2 cellular contexts compared by ENCODE assay signal in the genomic region with DNA sequence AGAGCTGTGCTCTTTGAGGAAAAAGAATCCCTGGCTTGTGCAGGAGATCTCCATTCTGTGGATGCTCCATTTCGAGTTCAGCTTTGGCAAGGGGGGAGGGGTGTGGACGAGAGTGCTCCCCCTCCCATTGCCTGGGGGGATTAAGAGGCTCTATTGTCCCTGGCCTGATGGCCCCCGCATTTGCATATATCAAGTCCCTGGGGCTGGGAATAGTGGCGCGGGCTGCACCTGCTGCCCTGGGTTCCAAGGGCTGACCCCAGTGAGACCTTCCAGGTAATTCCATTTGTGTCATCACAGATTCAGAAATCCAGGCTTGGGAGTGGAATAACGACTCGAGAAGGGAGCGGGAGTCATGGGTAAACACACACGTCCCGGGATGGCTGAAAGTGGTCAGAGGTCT.
TF ChIP-seq lines count a peak whose summit lies in the region.

No MANE protein-coding gene starts in this region.

TF ChIP-seq in GM23338, 12 proteins besides CTCF, POLR2A, EP300 and RAD21 (continued from another document):
- TF ChIP-seq, protein P1, sequence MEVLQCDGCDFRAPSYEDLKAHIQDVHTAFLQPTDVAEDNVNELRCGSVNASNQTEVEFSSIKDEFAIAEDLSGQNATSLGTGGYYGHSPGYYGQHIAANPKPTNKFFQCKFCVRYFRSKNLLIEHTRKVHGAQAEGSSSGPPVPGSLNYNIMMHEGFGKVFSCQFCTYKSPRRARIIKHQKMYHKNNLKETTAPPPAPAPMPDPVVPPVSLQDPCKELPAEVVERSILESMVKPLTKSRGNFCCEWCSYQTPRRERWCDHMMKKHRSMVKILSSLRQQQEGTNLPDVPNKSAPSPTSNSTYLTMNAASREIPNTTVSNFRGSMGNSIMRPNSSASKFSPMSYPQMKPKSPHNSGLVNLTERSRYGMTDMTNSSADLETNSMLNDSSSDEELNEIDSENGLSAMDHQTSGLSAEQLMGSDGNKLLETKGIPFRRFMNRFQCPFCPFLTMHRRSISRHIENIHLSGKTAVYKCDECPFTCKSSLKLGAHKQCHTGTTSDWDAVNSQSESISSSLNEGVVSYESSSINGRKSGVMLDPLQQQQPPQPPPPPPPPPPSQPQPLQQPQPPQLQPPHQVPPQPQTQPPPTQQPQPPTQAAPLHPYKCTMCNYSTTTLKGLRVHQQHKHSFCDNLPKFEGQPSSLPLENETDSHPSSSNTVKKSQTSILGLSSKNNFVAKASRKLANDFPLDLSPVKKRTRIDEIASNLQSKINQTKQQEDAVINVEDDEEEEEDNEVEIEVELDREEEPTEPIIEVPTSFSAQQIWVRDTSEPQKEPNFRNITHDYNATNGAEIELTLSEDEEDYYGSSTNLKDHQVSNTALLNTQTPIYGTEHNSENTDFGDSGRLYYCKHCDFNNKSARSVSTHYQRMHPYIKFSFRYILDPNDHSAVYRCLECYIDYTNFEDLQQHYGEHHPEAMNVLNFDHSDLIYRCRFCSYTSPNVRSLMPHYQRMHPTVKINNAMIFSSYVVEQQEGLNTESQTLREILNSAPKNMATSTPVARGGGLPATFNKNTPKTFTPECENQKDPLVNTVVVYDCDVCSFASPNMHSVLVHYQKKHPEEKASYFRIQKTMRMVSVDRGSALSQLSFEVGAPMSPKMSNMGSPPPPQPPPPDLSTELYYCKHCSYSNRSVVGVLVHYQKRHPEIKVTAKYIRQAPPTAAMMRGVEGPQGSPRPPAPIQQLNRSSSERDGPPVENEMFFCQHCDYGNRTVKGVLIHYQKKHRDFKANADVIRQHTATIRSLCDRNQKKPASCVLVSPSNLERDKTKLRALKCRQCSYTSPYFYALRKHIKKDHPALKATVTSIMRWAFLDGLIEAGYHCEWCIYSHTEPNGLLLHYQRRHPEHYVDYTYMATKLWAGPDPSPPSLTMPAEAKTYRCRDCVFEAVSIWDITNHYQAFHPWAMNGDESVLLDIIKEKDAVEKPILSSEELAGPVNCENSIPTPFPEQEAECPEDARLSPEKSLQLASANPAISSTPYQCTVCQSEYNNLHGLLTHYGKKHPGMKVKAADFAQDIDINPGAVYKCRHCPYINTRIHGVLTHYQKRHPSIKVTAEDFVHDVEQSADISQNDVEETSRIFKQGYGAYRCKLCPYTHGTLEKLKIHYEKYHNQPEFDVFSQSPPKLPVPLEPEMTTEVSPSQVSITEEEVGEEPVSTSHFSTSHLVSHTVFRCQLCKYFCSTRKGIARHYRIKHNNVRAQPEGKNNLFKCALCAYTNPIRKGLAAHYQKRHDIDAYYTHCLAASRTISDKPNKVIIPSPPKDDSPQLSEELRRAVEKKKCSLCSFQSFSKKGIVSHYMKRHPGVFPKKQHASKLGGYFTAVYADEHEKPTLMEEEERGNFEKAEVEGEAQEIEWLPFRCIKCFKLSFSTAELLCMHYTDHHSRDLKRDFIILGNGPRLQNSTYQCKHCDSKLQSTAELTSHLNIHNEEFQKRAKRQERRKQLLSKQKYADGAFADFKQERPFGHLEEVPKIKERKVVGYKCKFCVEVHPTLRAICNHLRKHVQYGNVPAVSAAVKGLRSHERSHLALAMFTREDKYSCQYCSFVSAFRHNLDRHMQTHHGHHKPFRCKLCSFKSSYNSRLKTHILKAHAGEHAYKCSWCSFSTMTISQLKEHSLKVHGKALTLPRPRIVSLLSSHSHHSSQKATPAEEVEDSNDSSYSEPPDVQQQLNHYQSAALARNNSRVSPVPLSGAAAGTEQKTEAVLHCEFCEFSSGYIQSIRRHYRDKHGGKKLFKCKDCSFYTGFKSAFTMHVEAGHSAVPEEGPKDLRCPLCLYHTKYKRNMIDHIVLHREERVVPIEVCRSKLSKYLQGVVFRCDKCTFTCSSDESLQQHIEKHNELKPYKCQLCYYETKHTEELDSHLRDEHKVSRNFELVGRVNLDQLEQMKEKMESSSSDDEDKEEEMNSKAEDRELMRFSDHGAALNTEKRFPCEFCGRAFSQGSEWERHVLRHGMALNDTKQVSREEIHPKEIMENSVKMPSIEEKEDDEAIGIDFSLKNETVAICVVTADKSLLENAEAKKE (CRISPR knock-in tag; IDR thresholded peaks at IDR 0.05), result no peak
- TF ChIP-seq JUNB (IDR thresholded peaks at IDR 0.05; ENCODE audit: unreplicated experiment) (no peak), CREB1 (CRISPR knock-in tag; IDR thresholded peaks at IDR 0.05; ENCODE audit: low read depth) (no peak), NANOG (IDR thresholded peaks at IDR 0.05; ENCODE audit: borderline replicate concordance) (no peak), ZNF114 (CRISPR knock-in tag; IDR thresholded peaks at IDR 0.05) (no peak), EZH2phosphoT487 (IDR thresholded peaks at IDR 0.05; ENCODE audit: unreplicated experiment) (no peak), POLR2AphosphoS5 (IDR thresholded peaks at IDR 0.05; ENCODE audit: low read depth) (no peak), EZH2 (IDR thresholded peaks at IDR 0.05; ENCODE audit: low read depth, unreplicated experiment) (no peak), STAT1 (IDR thresholded peaks at IDR 0.05; ENCODE audit: unreplicated experiment) (no peak)
- TF ChIP-seq, protein P2, sequence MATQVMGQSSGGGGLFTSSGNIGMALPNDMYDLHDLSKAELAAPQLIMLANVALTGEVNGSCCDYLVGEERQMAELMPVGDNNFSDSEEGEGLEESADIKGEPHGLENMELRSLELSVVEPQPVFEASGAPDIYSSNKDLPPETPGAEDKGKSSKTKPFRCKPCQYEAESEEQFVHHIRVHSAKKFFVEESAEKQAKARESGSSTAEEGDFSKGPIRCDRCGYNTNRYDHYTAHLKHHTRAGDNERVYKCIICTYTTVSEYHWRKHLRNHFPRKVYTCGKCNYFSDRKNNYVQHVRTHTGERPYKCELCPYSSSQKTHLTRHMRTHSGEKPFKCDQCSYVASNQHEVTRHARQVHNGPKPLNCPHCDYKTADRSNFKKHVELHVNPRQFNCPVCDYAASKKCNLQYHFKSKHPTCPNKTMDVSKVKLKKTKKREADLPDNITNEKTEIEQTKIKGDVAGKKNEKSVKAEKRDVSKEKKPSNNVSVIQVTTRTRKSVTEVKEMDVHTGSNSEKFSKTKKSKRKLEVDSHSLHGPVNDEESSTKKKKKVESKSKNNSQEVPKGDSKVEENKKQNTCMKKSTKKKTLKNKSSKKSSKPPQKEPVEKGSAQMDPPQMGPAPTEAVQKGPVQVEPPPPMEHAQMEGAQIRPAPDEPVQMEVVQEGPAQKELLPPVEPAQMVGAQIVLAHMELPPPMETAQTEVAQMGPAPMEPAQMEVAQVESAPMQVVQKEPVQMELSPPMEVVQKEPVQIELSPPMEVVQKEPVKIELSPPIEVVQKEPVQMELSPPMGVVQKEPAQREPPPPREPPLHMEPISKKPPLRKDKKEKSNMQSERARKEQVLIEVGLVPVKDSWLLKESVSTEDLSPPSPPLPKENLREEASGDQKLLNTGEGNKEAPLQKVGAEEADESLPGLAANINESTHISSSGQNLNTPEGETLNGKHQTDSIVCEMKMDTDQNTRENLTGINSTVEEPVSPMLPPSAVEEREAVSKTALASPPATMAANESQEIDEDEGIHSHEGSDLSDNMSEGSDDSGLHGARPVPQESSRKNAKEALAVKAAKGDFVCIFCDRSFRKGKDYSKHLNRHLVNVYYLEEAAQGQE (IDR thresholded peaks at IDR 0.05; ENCODE audit: unreplicated experiment), result no peak
TF ChIP-seq in GM23338: peak in this region for 0.

TF ChIP-seq in WTC11, 78 proteins besides CTCF, POLR2A, EP300 and RAD21 (continued from another document):
- TF ChIP-seq, protein P3, sequence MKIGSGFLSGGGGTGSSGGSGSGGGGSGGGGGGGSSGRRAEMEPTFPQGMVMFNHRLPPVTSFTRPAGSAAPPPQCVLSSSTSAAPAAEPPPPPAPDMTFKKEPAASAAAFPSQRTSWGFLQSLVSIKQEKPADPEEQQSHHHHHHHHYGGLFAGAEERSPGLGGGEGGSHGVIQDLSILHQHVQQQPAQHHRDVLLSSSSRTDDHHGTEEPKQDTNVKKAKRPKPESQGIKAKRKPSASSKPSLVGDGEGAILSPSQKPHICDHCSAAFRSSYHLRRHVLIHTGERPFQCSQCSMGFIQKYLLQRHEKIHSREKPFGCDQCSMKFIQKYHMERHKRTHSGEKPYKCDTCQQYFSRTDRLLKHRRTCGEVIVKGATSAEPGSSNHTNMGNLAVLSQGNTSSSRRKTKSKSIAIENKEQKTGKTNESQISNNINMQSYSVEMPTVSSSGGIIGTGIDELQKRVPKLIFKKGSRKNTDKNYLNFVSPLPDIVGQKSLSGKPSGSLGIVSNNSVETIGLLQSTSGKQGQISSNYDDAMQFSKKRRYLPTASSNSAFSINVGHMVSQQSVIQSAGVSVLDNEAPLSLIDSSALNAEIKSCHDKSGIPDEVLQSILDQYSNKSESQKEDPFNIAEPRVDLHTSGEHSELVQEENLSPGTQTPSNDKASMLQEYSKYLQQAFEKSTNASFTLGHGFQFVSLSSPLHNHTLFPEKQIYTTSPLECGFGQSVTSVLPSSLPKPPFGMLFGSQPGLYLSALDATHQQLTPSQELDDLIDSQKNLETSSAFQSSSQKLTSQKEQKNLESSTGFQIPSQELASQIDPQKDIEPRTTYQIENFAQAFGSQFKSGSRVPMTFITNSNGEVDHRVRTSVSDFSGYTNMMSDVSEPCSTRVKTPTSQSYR (CRISPR knock-in tag; IDR thresholded peaks at IDR 0.05), result 0 out of 2 replicates have a peak, but pooled peaks have one; percentile 22
TF ChIP-seq in WTC11: peak in this region for 1.
